Comparison of ENCODE assay signal across 8 cellular contexts in genomic region chr5:71586052-71586940, GRCh38. TPM values are rescaled to one million over a fixed set of nuclear protein-coding genes. Genes with fewer than 3 reads are reported as not detected.
DNase-seq lines count a peak whose midpoint lies in the region; TF ChIP-seq lines count a peak whose summit lies in the region.

No MANE protein-coding gene starts in this region.

- peak overlapping the region; percentile 37 to 67 for H3K9ac ChIP-seq in colonic mucosa (ENCODE audit: low read depth in 2 of 2, low read length in 2 of 2)

- no peaks in the 10 kb centered on the region for H3K36me3 ChIP-seq in H7 (replicated peaks; ENCODE audit: control insufficient read depth, insufficient read depth, low read length)
- no peaks in the 10 kb centered on the region for H3K36me3 ChIP-seq in colonic mucosa
- no peaks in the 10 kb centered on the region for H3K36me3 ChIP-seq in muscle layer of duodenum (ENCODE audit: control insufficient read depth in 1 of 2, insufficient read depth in 2 of 2, low read length in 2 of 2)

- H3K4me3 ChIP-seq in H7 (ENCODE audit: insufficient read depth, low read depth, low read length), result peak overlapping the region; percentile 86
- peak overlapping the region; percentile 76 for H3K4me3 ChIP-seq in colonic mucosa
- H3K4me3 ChIP-seq in muscle layer of duodenum (ENCODE audit: low read depth in 1 of 2, low read length in 2 of 2), result peak overlapping the region; percentile 92 to 94

- intact Hi-C loops in colonic mucosa (cut with DNase I), result no loop called here

- H3K27ac ChIP-seq in colonic mucosa (peak overlapping the region; percentile 74), muscle layer of duodenum (ENCODE audit: low read length) (peak overlapping the region; percentile 81)

- DNase-seq in CMK (ENCODE audit: low read depth), result peak; percentile 64
- DNase-seq in H7, result peak; percentile 53
- peak; percentile 81 for DNase-seq in OCI-M2 (lab: John Stamatoyannopoulos, UW; ENCODE audit: unreplicated experiment)
- DNase-seq in colonic mucosa, result no peak
- no peak for DNase-seq in NCI-H526 treated with DMSO at 0.1 percent for 48 hours (lab: John Stamatoyannopoulos, UW)
- no peak for DNase-seq in NCI-H82 treated with DMSO at 0.1 percent for 48 hours (lab: John Stamatoyannopoulos, UW; ENCODE audit: unreplicated experiment)
- no peak for DNase-seq in activated effector memory CD4-positive, alpha-beta T cell treated with Interleukin-2 at 50 U/mL for 16 hours

- no peaks in the 10 kb centered on the region for H3K27me3 ChIP-seq in H7 (ENCODE audit: control insufficient read depth, insufficient read depth, low read length)
- no peaks in the 10 kb centered on the region for H3K27me3 ChIP-seq in colonic mucosa
- H3K27me3 ChIP-seq in muscle layer of duodenum (ENCODE audit: low read depth, low read length), result no peaks in the 10 kb centered on the region

- H3K9me3 ChIP-seq in colonic mucosa, result no peaks in the 10 kb centered on the region
- H3K9me3 ChIP-seq in muscle layer of duodenum (ENCODE audit: control insufficient read depth in 1 of 2, low read length in 2 of 2), result no peaks in the 10 kb centered on the region

- no peak for TF ChIP-seq CTCF in colonic mucosa (IDR thresholded peaks at IDR 0.05)

- H3K4me1 ChIP-seq in colonic mucosa (peaks cover 4% of the 10 kb centered on the region), muscle layer of duodenum (ENCODE audit: control insufficient read depth in 1 of 2, insufficient read depth in 2 of 2, low read length in 2 of 2) (peaks cover 0 to 22% of the 10 kb centered on the region in 2 donors)

RNA-seq across cellular contexts. Expression of gene MCCC2, which starts 0.8 kb away (rescaled TPM):
- total RNA-seq in H7 (2014; rRNA removed; shearing (Covaris generic)), result 53.1 and 60.7 TPM in 2 replicates
- total RNA-seq in colonic mucosa, result 10 to 100 TPM; 56.8 to 68.7 TPM

Comparison
In these comparisons a context has a peak if more than half of its experiments do, and no peak if none do; other contexts are left out.
1. DNase-seq: peak in CMK (single experiment), H7 (single experiment) and OCI-M2 (single experiment); none in colonic mucosa (single experiment), NCI-H526 treated with DMSO at 0.1 percent for 48 hours (single experiment), NCI-H82 treated with DMSO at 0.1 percent for 48 hours (single experiment) and activated effector memory CD4-positive, alpha-beta T cell treated with Interleukin-2 at 50 U/mL for 16 hours (single experiment).
2. Peak in every context shown above with its lines, with median percentiles within 50 percentile points of each other: H3K4me3 ChIP-seq.